ENCODE assay signal across 23 cellular contexts in the genomic region with DNA sequence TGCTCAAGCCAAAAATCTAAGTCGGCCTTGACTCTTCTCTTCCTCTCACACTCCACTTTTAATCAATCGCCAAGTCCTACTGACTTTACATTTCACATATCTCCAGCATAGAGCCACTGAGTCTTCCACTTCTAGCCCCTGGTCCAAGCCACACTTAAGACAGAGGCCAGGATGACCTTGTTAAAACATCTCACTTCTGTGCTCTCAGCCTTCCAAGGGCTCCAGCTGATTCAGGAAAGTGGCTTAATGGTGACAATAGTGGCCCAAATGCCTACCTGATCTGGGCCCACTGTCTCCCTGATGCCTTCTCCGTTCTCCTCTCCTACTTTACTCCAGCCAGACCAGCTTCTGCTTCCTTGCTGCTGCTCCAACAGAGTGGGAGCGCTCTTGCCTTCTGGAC. TPM values are rescaled to one million over a fixed set of nuclear protein-coding genes. Genes with fewer than 3 reads are reported as not detected.
"Had no signal": no experiment of that assay in that cellular context is flagged by ENCODE, and none has a peak within 500 bp of the region (broad histone marks: within the 10 kb centered on the region; RNA-seq: fewer than 3 reads in every experiment).

No MANE protein-coding gene starts in this region.

- DNase-seq: IMR-90, Kasumi-1, MM.1S, NCI-H1092 treated with DMSO at 0.1 percent for 48 hours, NCI-H1436, NCI-H187, NCI-H2029, NCI-H2081 treated with DMSO at 0.1 percent for 48 hours, NCI-H2171, NCI-H226, NCI-H446, NCI-H510A, NCI-H524 treated with DMSO at 0.1 percent for 48 hours, NCI-H69, NCI-H774, Right ventricle myocardium superior, RPMI8226, SIG-M5 had no signal

- FAIRE-seq: HepG2, RCC 7860 had no signal

- ATAC-seq: HepG2 had no signal

RNA-seq across cellular contexts. Expression of gene TBATA, which starts 4.4 kb away (rescaled TPM):
- total RNA-seq: HepG2, HT1080, IMR-90, M059J, Right ventricle myocardium superior, SJSA1 had no signal
